In genomic region chr10:115982526-115982925, GRCh38 we compare ENCODE assay signal across 7 cellular contexts.
"Had no signal": no experiment of that assay in that cellular context is flagged by ENCODE, and none has a peak within 500 bp of the region (broad histone marks: within the 10 kb centered on the region; RNA-seq: fewer than 3 reads in every experiment).

No MANE protein-coding gene starts in this region.

- H3K27ac ChIP-seq: HL-60 had no signal

- DNase-seq: IMR-90, KBM-7, KG1 had no signal

- H3K4me3 ChIP-seq: K562 had no signal

- FAIRE-seq: HepG2, HTR-8/SVneo, K562 had no signal
